ENCODE assay signal across 14 cellular contexts in the genomic region with DNA sequence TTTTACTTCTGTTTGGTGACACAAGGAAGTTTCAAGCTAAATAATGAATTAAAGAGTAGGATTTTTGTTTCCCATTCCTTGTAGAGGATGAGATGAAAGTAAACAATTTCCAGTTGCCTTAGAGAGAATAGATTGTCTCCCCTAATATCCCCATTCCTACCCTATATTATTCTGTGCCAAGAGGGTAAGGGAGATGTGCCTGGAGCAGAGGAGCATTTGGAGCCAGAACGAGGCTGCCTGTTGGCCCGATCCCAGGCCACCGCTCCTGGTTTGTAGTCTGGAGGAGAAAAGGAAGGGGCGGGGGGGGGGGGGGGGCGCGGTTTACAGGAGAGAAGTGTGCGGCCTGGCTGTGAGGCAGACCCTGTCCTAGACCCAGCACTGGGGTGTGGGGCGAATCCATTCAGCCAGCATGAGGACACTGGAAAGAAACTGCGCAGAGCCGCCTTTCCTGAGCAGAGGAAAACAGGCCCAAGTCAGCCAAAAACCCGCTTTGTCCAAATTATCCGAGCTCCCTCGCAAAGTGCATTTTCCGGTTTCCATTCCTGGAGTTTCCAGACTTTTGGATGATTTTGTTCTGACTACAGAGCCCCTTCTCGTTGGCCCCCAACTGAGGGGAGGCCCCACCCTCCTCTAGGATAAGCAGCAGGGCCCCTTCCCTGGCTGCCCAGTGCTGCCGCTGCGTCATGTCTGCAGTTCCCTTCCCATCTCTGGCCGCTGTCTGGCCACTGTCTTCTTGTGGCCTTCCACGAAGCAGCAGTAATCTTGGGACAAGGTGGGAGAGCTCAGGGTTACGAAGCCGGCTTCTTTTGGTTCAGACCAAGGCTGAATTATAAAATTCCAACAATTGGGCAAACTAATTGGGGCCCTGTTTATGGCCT. TPM values are rescaled to one million over a fixed set of nuclear protein-coding genes. Genes with fewer than 3 reads are reported as not detected.
DNase-seq lines count a peak whose midpoint lies in the region; ATAC-seq and TF ChIP-seq lines count a peak whose summit lies in the region.
"Had no signal": no experiment of that assay in that cellular context is flagged by ENCODE, and none has a peak within 500 bp of the region (broad histone marks: within the 10 kb centered on the region; RNA-seq: fewer than 3 reads in every experiment).

No MANE protein-coding gene starts in this region.

- H3K27me3 ChIP-seq in heart right ventricle: peaks cover 0 to 23% (median 0%) of the 10 kb centered on the region in 7 donors

- peak overlapping the region in 6 of 10 donors; percentile 4 to 38 (median 11) for H3K4me3 ChIP-seq in heart right ventricle

- H3K4me3 Mint-ChIP-seq in naive thymus-derived CD8-positive, alpha-beta T cell: no peak overlapping the region
- H3K4me3 Mint-ChIP-seq: activated T-cell treated with anti-CD3 and anti-CD28 coated beads, Interleukin-2, amount 50 U/mL, for 24 hours; stimulated activated effector memory CD8-positive, alpha-beta T cell treated with anti-CD3 and anti-CD28 coated beads, Interleukin-12 subunit alpha, Interleukin-12 subunit beta, amount 100 ng/mL, for 72 hours had no signal

- DNase-seq in Daoy (ENCODE audit: low read depth) (peak; percentile 62), heart right ventricle (peak; percentile 75 to 77), retina (peak; percentile 53), KG1 (lab: John Stamatoyannopoulos, UW) (no peak)
- no peak for DNase-seq in activated T-cell treated with anti-CD3 and anti-CD28 coated beads, Interleukin-2, amount 50 U/mL, for 1 hour
- no peak for DNase-seq in activated CD4-positive, alpha-beta T cell treated with anti-CD3 and anti-CD28 coated beads for 1 hour
- DNase-seq in naive thymus-derived CD8-positive, alpha-beta T cell: no peak
- DNase-seq: activated T-cell treated with anti-CD3 and anti-CD28 coated beads, Interleukin-2, amount 50 U/mL, for 24 hours; NCI-H2227 treated with DMSO at 0.1 percent for 48 hours; T-helper 1 cell had no signal

- no peaks in the 10 kb centered on the region for H3K36me3 Mint-ChIP-seq in naive thymus-derived CD8-positive, alpha-beta T cell
- H3K36me3 Mint-ChIP-seq: stimulated activated effector memory CD8-positive, alpha-beta T cell treated with anti-CD3 and anti-CD28 coated beads, Interleukin-12 subunit alpha, Interleukin-12 subunit beta, amount 100 ng/mL, for 72 hours had no signal

- TF ChIP-seq CTCF in heart right ventricle (IDR thresholded peaks at IDR 0.05): no peak

- WGBS in heart right ventricle, 2 donors: 28 to 45% methylated on average over 18 to 20 of the region's 21 CpGs

- intact Hi-C loops in heart right ventricle (cut with DNase I): loop anchor here in 1 of 10 donors (5.0 kb wide), 1 partner anchor 44 kb away; no protein-coding TSS in a partner anchor

- H3K27ac ChIP-seq in angular gyrus (ENCODE audit: low read depth, low read length) (peak overlapping the region; percentile 98), heart right ventricle (peak overlapping the region; percentile 79 to 96 (median 88))

- H3K9me3 ChIP-seq in heart right ventricle: no peaks in the 10 kb centered on the region

- no peak overlapping the region for H3K27ac Mint-ChIP-seq in naive thymus-derived CD8-positive, alpha-beta T cell
- H3K27ac Mint-ChIP-seq: activated T-cell treated with anti-CD3 and anti-CD28 coated beads, Interleukin-2, amount 50 U/mL, for 24 hours; stimulated activated effector memory CD8-positive, alpha-beta T cell treated with anti-CD3 and anti-CD28 coated beads, Interleukin-12 subunit alpha, Interleukin-12 subunit beta, amount 100 ng/mL, for 72 hours had no signal

- POLR2A ChIA-PET in naive thymus-derived CD8-positive, alpha-beta T cell (lab: Charles Lee): no interaction called here

- ATAC-seq in heart right ventricle: peak in 6 of 8 donors; percentile 1 to 15 (median 9)
- ATAC-seq in naive thymus-derived CD8-positive, alpha-beta T cell: no peak
- ATAC-seq: stimulated activated effector memory CD8-positive, alpha-beta T cell treated with anti-CD3 and anti-CD28 coated beads, Interleukin-12 subunit alpha, Interleukin-12 subunit beta, amount 100 ng/mL, for 72 hours had no signal

- H3K9me3 Mint-ChIP-seq in naive thymus-derived CD8-positive, alpha-beta T cell: no peaks in the 10 kb centered on the region
- H3K9me3 Mint-ChIP-seq: activated T-cell treated with anti-CD3 and anti-CD28 coated beads, Interleukin-2, amount 50 U/mL, for 24 hours; stimulated activated effector memory CD8-positive, alpha-beta T cell treated with anti-CD3 and anti-CD28 coated beads, Interleukin-12 subunit alpha, Interleukin-12 subunit beta, amount 100 ng/mL, for 72 hours had no signal

- H3K27me3 Mint-ChIP-seq in naive thymus-derived CD8-positive, alpha-beta T cell: peaks cover 11 to 44% (median 40%) of the 10 kb centered on the region in 5 donors

- H3K4me1 ChIP-seq in heart right ventricle: peaks cover 50 to 99% (median 90%) of the 10 kb centered on the region in 9 donors

- H3K36me3 ChIP-seq in heart right ventricle: no peaks in the 10 kb centered on the region

- peaks cover 14 to 39% (median 25%) of the 10 kb centered on the region in 4 donors for H3K4me1 Mint-ChIP-seq in naive thymus-derived CD8-positive, alpha-beta T cell

RNA-seq across cellular contexts. Expression of a gene that starts 23.0 kb away (rescaled TPM):
- total RNA-seq in Daoy (2014; rRNA removed; shearing (Covaris generic)): 8.3 and 9.9 TPM in 2 replicates
- 100 to 1,000 TPM; 111 to 162 (median 145) TPM for total RNA-seq in heart right ventricle
- 10 to 100 TPM; 16.8 to 34.2 TPM for polyA plus RNA-seq in heart right ventricle
- 1 to 10 TPM; 4.9 to 8.6 TPM for total RNA-seq in naive thymus-derived CD8-positive, alpha-beta T cell
- polyA plus RNA-seq in naive thymus-derived CD8-positive, alpha-beta T cell: 1 to 10 TPM in 1 of 3 donors, under 1 TPM in 1, not detected in 1; 0.68 to 1.5 TPM
- total RNA-seq: epithelial cell of proximal tubule had no signal

RNA-seq across cellular contexts. Expression of a gene that starts 48.9 kb away (rescaled TPM):
- total RNA-seq in Daoy (2014; rRNA removed; shearing (Covaris generic)): not detected in 2 replicates
- total RNA-seq in heart right ventricle: 10 to 100 TPM in 5 of 10 donors, 1 to 10 TPM in 5; 7.3 to 14.4 (median 10.1) TPM
- 1 to 10 TPM in 1 of 2 donors, under 1 TPM in 1; 0.71 to 4.2 TPM for polyA plus RNA-seq in heart right ventricle
- total RNA-seq in naive thymus-derived CD8-positive, alpha-beta T cell: not detected
- polyA plus RNA-seq in naive thymus-derived CD8-positive, alpha-beta T cell: not detected
- total RNA-seq: osteocyte had no signal

Comparison
In these comparisons a context has a peak if more than half of its experiments do, and no peak if none do; other contexts are left out.
1. DNase-seq: peak in Daoy (single experiment), heart right ventricle (2 of 2) and retina (single experiment); none in KG1 (single experiment), activated T-cell treated with anti-CD3 and anti-CD28 coated beads, Interleukin-2, amount 50 U/mL, for 1 hour (single experiment), activated CD4-positive, alpha-beta T cell treated with anti-CD3 and anti-CD28 coated beads for 1 hour (single experiment) and naive thymus-derived CD8-positive, alpha-beta T cell (0 of 10).
2. ATAC-seq: peak in heart right ventricle (6 of 8); none in naive thymus-derived CD8-positive, alpha-beta T cell (0 of 2).
3. RNA of a gene that starts 23.0 kb away (total RNA-seq): 111 to 162 TPM in heart right ventricle; 4.9 to 8.6 TPM in naive thymus-derived CD8-positive, alpha-beta T cell and 8.3 to 9.9 TPM in Daoy; every median in the first group is over 10 times any median in the second.